In genomic region chr1:231200417-231201031, GRCh38 we compare ENCODE assay signal across 17 cellular contexts. TPM values are rescaled to one million over a fixed set of nuclear protein-coding genes. Genes with fewer than 3 reads are reported as not detected.
A peak's percentile ranks its signal among the peaks of the same experiment; 100 is the strongest.
DNase-seq lines count a peak whose midpoint lies in the region; ATAC-seq and TF ChIP-seq lines count a peak whose summit lies in the region.
"Had no signal": no experiment of that assay in that cellular context is flagged by ENCODE, and none has a peak within 500 bp of the region (broad histone marks: within the 10 kb centered on the region; RNA-seq: fewer than 3 reads in every experiment).

No MANE protein-coding gene starts in this region.

- no peaks in the 10 kb centered on the region for H3K9me3 ChIP-seq in MG63
- H3K9me3 ChIP-seq: suprapubic skin had no signal

- POLR2A ChIA-PET in WTC11 (lab: Charles Lee): no interaction called here

- no peaks in the 10 kb centered on the region for H3K36me3 ChIP-seq in MG63
- H3K36me3 ChIP-seq: suprapubic skin had no signal

- peaks cover 4% of the 10 kb centered on the region; the same call in 1 of the 2 replicates for H3K27me3 ChIP-seq in MG63

- peak; percentile 27 for DNase-seq in activated effector memory CD4-positive, alpha-beta T cell treated with anti-CD3 and anti-CD28 coated beads, Interleukin-2, amount 50 U/mL, for 16 hours
- DNase-seq in activated effector memory CD4-positive, alpha-beta T cell treated with Interleukin-2 at 50 U/mL for 16 hours: no peak
- DNase-seq in WTC11 (ENCODE audit: low spot score) (no peak), fibroblast of villous mesenchyme (ENCODE audit: low read depth) (peak; percentile 24), stromal cell of bone marrow (ENCODE audit: low read depth) (peak; percentile 17), MG63 (no peak), NCI-H748 treated with DMSO at 0.1 percent for 48 hours (lab: John Stamatoyannopoulos, UW) (no peak)
- no peak for DNase-seq in stimulated activated CD4-positive, alpha-beta T cell treated with anti-CD3 and anti-CD28 coated beads, Interleukin-2, amount 100 ng/mL, for 48 hours
- DNase-seq: activated naive CD4-positive, alpha-beta T cell treated with anti-CD3 and anti-CD28 coated beads for 36 hours; caudate nucleus; CD4-positive, alpha-beta memory T cell; head of caudate nucleus; left cardiac atrium; NCI-H2029; NCI-H510A had no signal

- CTCF ChIA-PET in WTC11 (lab: Charles Lee): interaction anchor here (0.7 kb wide), 1 partner anchor 11 kb away, joined by 3 read pairs; no protein-coding TSS in a partner anchor

- ATAC-seq in WTC11: no peak
- ATAC-seq: GM12878 had no signal

- H3K27me3 Mint-ChIP-seq in WTC11 (ENCODE audit: low read depth): peaks cover 87% of the 10 kb centered on the region

- no peaks in the 10 kb centered on the region for H3K4me1 Mint-ChIP-seq in WTC11

- TF ChIP-seq CTCF in WTC11 (IDR thresholded peaks at IDR 0.05) (no peak), fibroblast of villous mesenchyme (IDR thresholded peaks at IDR 0.05; ENCODE audit: insufficient read depth, low read depth, low read length) (no peak)

- H3K4me3 ChIP-seq in fibroblast of villous mesenchyme (ENCODE audit: low read depth, low read length): no peak overlapping the region
- H3K4me3 ChIP-seq in MG63: no peak overlapping the region
- H3K4me3 ChIP-seq: GM12878, suprapubic skin had no signal

- H3K9me3 Mint-ChIP-seq in WTC11: no peaks in the 10 kb centered on the region
- H3K9me3 Mint-ChIP-seq: activated naive CD4-positive, alpha-beta T cell treated with anti-CD3 and anti-CD28 coated beads for 36 hours; CD4-positive, alpha-beta memory T cell had no signal

- no peaks in the 10 kb centered on the region for H3K36me3 Mint-ChIP-seq in WTC11
- H3K36me3 Mint-ChIP-seq: CD4-positive, alpha-beta memory T cell had no signal

- no peak overlapping the region for H3K27ac Mint-ChIP-seq in WTC11
- H3K27ac Mint-ChIP-seq: activated naive CD4-positive, alpha-beta T cell treated with anti-CD3 and anti-CD28 coated beads for 36 hours; CD4-positive, alpha-beta memory T cell had no signal

- no peak overlapping the region for H3K4me3 Mint-ChIP-seq in WTC11
- H3K4me3 Mint-ChIP-seq: activated naive CD4-positive, alpha-beta T cell treated with anti-CD3 and anti-CD28 coated beads for 36 hours; CD4-positive, alpha-beta memory T cell had no signal

TF ChIP-seq in WTC11, 78 proteins besides CTCF, POLR2A, EP300 and RAD21:
- peak; percentile 83 for TF ChIP-seq GABPB1 (CRISPR knock-in tag; IDR thresholded peaks at IDR 0.05)
- TF ChIP-seq SMAD3 (CRISPR knock-in tag; IDR thresholded peaks at IDR 0.05; ENCODE audit: borderline replicate concordance): no peak
TF ChIP-seq in WTC11: peak in this region for 1.

RNA-seq across cellular contexts. Expression of gene TRIM67, which starts 38.7 kb away (rescaled TPM):
- total RNA-seq in WTC11 (2021) (not detected in 3 replicates), fibroblast of villous mesenchyme (not detected in 2 replicates)
- total RNA-seq in MG63 (2014; rRNA removed; shearing (Covaris generic); ENCODE audit: low replicate concordance): not detected in 2 replicates
- total RNA-seq: activated naive CD4-positive, alpha-beta T cell treated with anti-CD3 and anti-CD28 coated beads for 36 hours; CD4-positive, alpha-beta memory T cell; GM12878 had no signal

RNA-seq across cellular contexts. Expression of gene GNPAT, which starts 40.5 kb away (rescaled TPM):
- total RNA-seq in WTC11 (2021) (32.8 to 40.4 TPM (median 38.4 TPM) in 3 replicates), fibroblast of villous mesenchyme (41.6 and 53.1 TPM in 2 replicates)
- total RNA-seq in MG63 (2014; rRNA removed; shearing (Covaris generic); ENCODE audit: low replicate concordance): 62.5 and 77.3 TPM in 2 replicates

Comparison
In these comparisons a context has a peak if more than half of its experiments do, and no peak if none do; other contexts are left out.
1. DNase-seq: peak in activated effector memory CD4-positive, alpha-beta T cell treated with anti-CD3 and anti-CD28 coated beads, Interleukin-2, amount 50 U/mL, for 16 hours (single experiment), fibroblast of villous mesenchyme (single experiment) and stromal cell of bone marrow (single experiment); none in activated effector memory CD4-positive, alpha-beta T cell treated with Interleukin-2 at 50 U/mL for 16 hours (single experiment), WTC11 (single experiment), MG63 (single experiment), NCI-H748 treated with DMSO at 0.1 percent for 48 hours (single experiment) and stimulated activated CD4-positive, alpha-beta T cell treated with anti-CD3 and anti-CD28 coated beads, Interleukin-2, amount 100 ng/mL, for 48 hours (0 of 2).